28 cellular contexts compared by ENCODE assay signal in genomic region chr9:3571500-3571899, GRCh38.
"Had no signal": no experiment of that assay in that cellular context is flagged by ENCODE, and none has a peak within 500 bp of the region (broad histone marks: within the 10 kb centered on the region; RNA-seq: fewer than 3 reads in every experiment).

No MANE protein-coding gene starts in this region.

- H3K27me3 Mint-ChIP-seq: dendritic cell treated with granulocyte-macrophage colony-stimulating factor and Interleukin-4, amounts not matched to agents 40 ng/mL and 50 ng/mL, for 4 days; effector memory CD8-positive, alpha-beta T cell had no signal

- H3K9me3 Mint-ChIP-seq: dendritic cell treated with granulocyte-macrophage colony-stimulating factor and Interleukin-4, amounts not matched to agents 40 ng/mL and 50 ng/mL, for 4 days; effector memory CD8-positive, alpha-beta T cell; endodermal cell had no signal

- H3K27ac ChIP-seq: colonic mucosa, coronary artery, dorsolateral prefrontal cortex, epithelial cell of prostate, esophagus muscularis mucosa, esophagus squamous epithelium, foreskin keratinocyte, gastrocnemius medialis, gastroesophageal sphincter, heart left ventricle, heart right ventricle, hepatocyte had no signal

- H3K36me3 ChIP-seq: colonic mucosa, esophagus muscularis mucosa, esophagus squamous epithelium, gastrocnemius medialis, gastroesophageal sphincter, heart left ventricle, heart right ventricle had no signal

- ATAC-seq: effector memory CD8-positive, alpha-beta T cell; esophagus mucosa; foreskin keratinocyte; gastrocnemius medialis; gastroesophageal sphincter; heart left ventricle; heart right ventricle had no signal

- H3K27ac Mint-ChIP-seq: dendritic cell treated with granulocyte-macrophage colony-stimulating factor and Interleukin-4, amounts not matched to agents 40 ng/mL and 50 ng/mL, for 4 days; effector memory CD8-positive, alpha-beta T cell; endodermal cell had no signal

- H3K4me2 ChIP-seq: hepatocyte had no signal

- H3K4me1 ChIP-seq: colonic mucosa, esophagus muscularis mucosa, esophagus squamous epithelium, foreskin keratinocyte, gastrocnemius medialis, gastroesophageal sphincter had no signal

- DNase-seq: colonic mucosa; cortex of kidney; dorsolateral prefrontal cortex; effector CD4-positive, alpha-beta T cell; effector CD8-positive, alpha-beta T cell; effector memory CD4-positive, alpha-beta T cell; effector memory CD8-positive, alpha-beta T cell; endodermal cell; erythroblast; esophagus squamous epithelium; foreskin fibroblast; foreskin keratinocyte; foreskin melanocyte; gastrocnemius medialis; glutamatergic neuron; head of caudate nucleus; heart left ventricle; heart right ventricle; hippocampal formation had no signal

- H3K79me2 ChIP-seq: hepatocyte had no signal

- FAIRE-seq: colon, endometrium had no signal

- H3K27me3 ChIP-seq: colonic mucosa, dorsolateral prefrontal cortex, esophagus muscularis mucosa, esophagus squamous epithelium, foreskin keratinocyte, gastrocnemius medialis, gastroesophageal sphincter, heart left ventricle, heart right ventricle, hepatocyte had no signal

- H2AFZ ChIP-seq: hepatocyte had no signal

- H3K4me3 Mint-ChIP-seq: dendritic cell treated with granulocyte-macrophage colony-stimulating factor and Interleukin-4, amounts not matched to agents 40 ng/mL and 50 ng/mL, for 4 days; effector memory CD8-positive, alpha-beta T cell; endodermal cell had no signal

- H3K4me3 ChIP-seq: colonic mucosa, coronary artery, dorsolateral prefrontal cortex, esophagus muscularis mucosa, esophagus squamous epithelium, gastrocnemius medialis, gastroesophageal sphincter, heart left ventricle, heart right ventricle, hepatocyte had no signal

- H3K9me3 ChIP-seq: colonic mucosa, esophagus muscularis mucosa, esophagus squamous epithelium, gastrocnemius medialis, gastroesophageal sphincter, heart left ventricle, heart right ventricle had no signal

- H3K4me1 Mint-ChIP-seq: endodermal cell had no signal
